Comparison of ENCODE assay signal across 15 cellular contexts in genomic region chr15:66072616-66073361, GRCh38.
A peak's percentile ranks its signal among the peaks of the same experiment; 100 is the strongest.
DNase-seq lines count a peak whose midpoint lies in the region; ATAC-seq, FAIRE-seq and TF ChIP-seq lines count a peak whose summit lies in the region.
"Had no signal": no experiment of that assay in that cellular context is flagged by ENCODE, and none has a peak within 500 bp of the region (broad histone marks: within the 10 kb centered on the region; RNA-seq: fewer than 3 reads in every experiment).

No MANE protein-coding gene starts in this region.

- intact Hi-C loops in kidney (cut with DNase I): no loop called here

- H3K27me3 Mint-ChIP-seq in naive thymus-derived CD8-positive, alpha-beta T cell: peaks cover 9 to 28% (median 16%) of the 10 kb centered on the region in 5 donors

- peak overlapping the region in 1 of 10 donors; percentile 25 for H3K27ac Mint-ChIP-seq in naive thymus-derived CD8-positive, alpha-beta T cell
- H3K27ac Mint-ChIP-seq: T-helper 2 cell treated with Interferon-gamma antibody and Interleukin-4, amounts not matched to agents 5 μg/mL and 100 μg/mL, for 36 hours had no signal

- H3K9me3 Mint-ChIP-seq in naive thymus-derived CD8-positive, alpha-beta T cell: no peaks in the 10 kb centered on the region
- H3K9me3 Mint-ChIP-seq: naive B cell; T-helper 2 cell treated with Interferon-gamma antibody and Interleukin-4, amounts not matched to agents 5 μg/mL and 100 μg/mL, for 36 hours had no signal

- DNase-seq in A172 (ENCODE audit: low spot score): peak; percentile 84
- DNase-seq in GM12892 (ENCODE audit: insufficient read length): no peak
- DNase-seq in adipocyte (ENCODE audit: low read depth): peak; percentile 4
- DNase-seq in kidney: peak; percentile 37
- DNase-seq in cortex of kidney (lab: John Stamatoyannopoulos, UW): no peak
- no peak for DNase-seq in activated effector memory CD4-positive, alpha-beta T cell treated with anti-CD3 and anti-CD28 coated beads, Interleukin-2, amount 50 U/mL, for 16 hours
- no peak for DNase-seq in central memory CD4-positive, alpha-beta T cell
- DNase-seq in naive thymus-derived CD8-positive, alpha-beta T cell: no peak
- DNase-seq: left lung, naive B cell, NCI-H187, NCI-H446 treated with DMSO at 0.1 percent for 48 hours, SIG-M5 had no signal

- H3K4me3 ChIP-seq in adipocyte (ENCODE audit: low read length) (no peak overlapping the region), kidney (ENCODE audit: low read length in 2 of 2) (no peak overlapping the region)
- H3K4me3 ChIP-seq: dorsolateral prefrontal cortex, left lung had no signal

- no peak overlapping the region for H3K4me3 Mint-ChIP-seq in naive thymus-derived CD8-positive, alpha-beta T cell
- H3K4me3 Mint-ChIP-seq: T-helper 2 cell treated with Interferon-gamma antibody and Interleukin-4, amounts not matched to agents 5 μg/mL and 100 μg/mL, for 36 hours had no signal

- TF ChIP-seq POLR2A in GM12892 (IDR thresholded peaks at IDR 0.05; ENCODE audit: low read depth, low read length): no peak

- H3K27me3 ChIP-seq in adipocyte (replicated peaks; ENCODE audit: control insufficient read depth, insufficient read depth, low read length): peaks cover 5% of the 10 kb centered on the region

- H3K9ac ChIP-seq in adipocyte (ENCODE audit: low read length) (no peak overlapping the region), kidney (ENCODE audit: low read length in 2 of 2) (no peak overlapping the region)

- H3K27ac ChIP-seq in kidney (ENCODE audit: low read depth in 2 of 2, low read length in 2 of 2): no peak overlapping the region
- H3K27ac ChIP-seq: dorsolateral prefrontal cortex, left lung had no signal

- no peak for TF ChIP-seq CTCF in kidney (IDR thresholded peaks at IDR 0.05; ENCODE audit: borderline replicate concordance, extremely low read depth, insufficient read depth)

- FAIRE-seq in GM12892 (lab: Jason Lieb, UNC): peak; percentile 86
- FAIRE-seq in kidney (lab: Jason Lieb, UNC): no peak

- H3K36me3 ChIP-seq in adipocyte (ENCODE audit: control insufficient read depth, insufficient read depth, low read length, severe bottlenecking) (no peaks in the 10 kb centered on the region), kidney (ENCODE audit: control insufficient read depth in 1 of 2, insufficient read depth in 2 of 2, low read length in 2 of 2) (no peaks in the 10 kb centered on the region)
- H3K36me3 ChIP-seq: left lung had no signal

- no peak for ATAC-seq in naive thymus-derived CD8-positive, alpha-beta T cell
- ATAC-seq: left lung had no signal

- H3K36me3 Mint-ChIP-seq in naive thymus-derived CD8-positive, alpha-beta T cell: no peaks in the 10 kb centered on the region
- H3K36me3 Mint-ChIP-seq: naive B cell had no signal

- POLR2A ChIA-PET in naive thymus-derived CD8-positive, alpha-beta T cell (lab: Charles Lee): no interaction called here

- H3K4me1 Mint-ChIP-seq in naive thymus-derived CD8-positive, alpha-beta T cell: no peaks in the 10 kb centered on the region
- H3K4me1 Mint-ChIP-seq: naive B cell had no signal

- H3K9me3 ChIP-seq in adipocyte (ENCODE audit: control insufficient read depth, low read length) (no peaks in the 10 kb centered on the region), kidney (ENCODE audit: control insufficient read depth in 1 of 2, low read length in 2 of 2) (no peaks in the 10 kb centered on the region)
- H3K9me3 ChIP-seq: left lung had no signal

- H3K4me1 ChIP-seq in adipocyte (ENCODE audit: control insufficient read depth, insufficient read depth, low read length): peaks cover 22% of the 10 kb centered on the region
- no peaks in the 10 kb centered on the region for H3K4me1 ChIP-seq in kidney (ENCODE audit: control insufficient read depth in 1 of 2, insufficient read depth in 1 of 2, low read depth in 1 of 2, low read length in 2 of 2)
- H3K4me1 ChIP-seq: left lung had no signal

Comparison
In these comparisons a context has a peak if more than half of its experiments do, and no peak if none do; other contexts are left out.
1. DNase-seq: peak in A172 (single experiment), adipocyte (single experiment) and kidney (single experiment); none in GM12892 (single experiment), cortex of kidney (single experiment), activated effector memory CD4-positive, alpha-beta T cell treated with anti-CD3 and anti-CD28 coated beads, Interleukin-2, amount 50 U/mL, for 16 hours (single experiment), central memory CD4-positive, alpha-beta T cell (single experiment) and naive thymus-derived CD8-positive, alpha-beta T cell (0 of 10).